In the genomic region with DNA sequence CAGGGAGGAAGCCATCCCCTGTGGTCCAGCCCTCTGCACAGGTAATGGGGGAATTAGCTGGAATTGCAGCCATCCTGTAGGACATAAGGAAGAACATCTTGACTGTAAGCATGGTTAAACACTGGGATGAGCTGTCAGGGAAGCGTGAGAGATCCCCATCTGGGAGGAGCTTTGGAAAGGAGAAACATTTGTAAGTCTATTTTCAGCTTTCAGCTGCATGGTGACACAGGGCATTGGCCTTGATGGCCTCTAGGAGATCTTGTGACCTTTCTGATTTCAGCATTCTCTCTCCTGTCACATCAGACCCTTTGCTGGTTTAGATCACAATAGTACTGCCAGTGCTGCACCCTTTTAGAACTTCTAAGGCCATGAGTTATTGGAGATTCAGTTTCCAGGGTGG, we compare ENCODE assay signal across 16 cellular contexts. TPM values are rescaled to one million over a fixed set of nuclear protein-coding genes. Genes with fewer than 3 reads are reported as not detected.
DNase-seq lines count a peak whose midpoint lies in the region; ATAC-seq, FAIRE-seq and TF ChIP-seq lines count a peak whose summit lies in the region.
"Had no signal": no experiment of that assay in that cellular context is flagged by ENCODE, and none has a peak within 500 bp of the region (broad histone marks: within the 10 kb centered on the region; RNA-seq: fewer than 3 reads in every experiment).

No MANE protein-coding gene starts in this region.

- FAIRE-seq in H54 (lab: Jason Lieb, UNC): no peak
- FAIRE-seq: astrocyte, small intestine had no signal

- peaks cover 26% of the 10 kb centered on the region for H3K4me1 ChIP-seq in cardiac muscle cell (ENCODE audit: low read depth)
- H3K4me1 ChIP-seq in tibial artery: peaks cover 0 to 78% (median 63%) of the 10 kb centered on the region in 4 donors

- H3K27me3 ChIP-seq in cardiac muscle cell: no peaks in the 10 kb centered on the region
- no peaks in the 10 kb centered on the region for H3K27me3 ChIP-seq in tibial artery
- H3K27me3 ChIP-seq: neural progenitor cell had no signal

- peaks cover 57% of the 10 kb centered on the region for H3K4me1 Mint-ChIP-seq in activated naive CD8-positive, alpha-beta T cell treated with anti-CD3 and anti-CD28 coated beads for 36 hours
- peaks cover 72 to 92% of the 10 kb centered on the region in 2 donors for H3K4me1 Mint-ChIP-seq in immature natural killer cell

- H3K27me3 Mint-ChIP-seq in activated naive CD8-positive, alpha-beta T cell treated with anti-CD3 and anti-CD28 coated beads for 36 hours: no peaks in the 10 kb centered on the region
- H3K27me3 Mint-ChIP-seq in immature natural killer cell (ENCODE audit: low read depth in 3 of 3): peaks cover 3 to 5% (median 4%) of the 10 kb centered on the region in 3 donors
- H3K27me3 Mint-ChIP-seq: activated B cell treated with CpG ODN at 0.5 μM for 24 hours had no signal

- H3K9me3 Mint-ChIP-seq in activated naive CD8-positive, alpha-beta T cell treated with anti-CD3 and anti-CD28 coated beads for 36 hours: peaks cover 14% of the 10 kb centered on the region
- peaks cover 10 to 21% (median 17%) of the 10 kb centered on the region in 6 donors for H3K9me3 Mint-ChIP-seq in immature natural killer cell

- no peak for TF ChIP-seq POLR2A in H54 (IDR thresholded peaks at IDR 0.05; ENCODE audit: low read depth, low read length)

- no peaks in the 10 kb centered on the region for H3K36me3 ChIP-seq in cardiac muscle cell
- H3K36me3 ChIP-seq in tibial artery: no peaks in the 10 kb centered on the region
- H3K36me3 ChIP-seq: neural progenitor cell had no signal

- peak overlapping the region; percentile 11 for H3K27ac Mint-ChIP-seq in activated naive CD8-positive, alpha-beta T cell treated with anti-CD3 and anti-CD28 coated beads for 36 hours
- peak overlapping the region; percentile 39 to 84 (median 68) for H3K27ac Mint-ChIP-seq in immature natural killer cell
- H3K27ac Mint-ChIP-seq: activated B cell treated with CpG ODN at 0.5 μM for 24 hours, neural progenitor cell had no signal

- H3K4me3 ChIP-seq in cardiac muscle cell (no peak overlapping the region), tibial artery (no peak overlapping the region)
- H3K4me3 ChIP-seq: neural progenitor cell had no signal

- no peaks in the 10 kb centered on the region for H3K9me3 ChIP-seq in cardiac muscle cell (ENCODE audit: low read depth)
- H3K9me3 ChIP-seq in tibial artery: peaks cover 0 to 11% (median 7%) of the 10 kb centered on the region in 3 donors

- intact Hi-C loops in left cardiac atrium (cut with DNase I): no loop called here
- intact Hi-C loops in tibial artery (cut with DNase I; ENCODE audit: low total_unique reads): no loop called here

- TF ChIP-seq CTCF in cardiac muscle cell (IDR thresholded peaks at IDR 0.05; ENCODE audit: low read depth, low read length) (no peak), tibial artery (IDR thresholded peaks at IDR 0.05) (no peak)

- ATAC-seq in left cardiac atrium: no peak
- ATAC-seq in GM19035 (IDR thresholded peaks at IDR 0.05; ENCODE audit: unreplicated experiment): no peak

- no peak overlapping the region for H3K4me3 Mint-ChIP-seq in activated naive CD8-positive, alpha-beta T cell treated with anti-CD3 and anti-CD28 coated beads for 36 hours
- peak overlapping the region in 1 of 5 donors; percentile 5 for H3K4me3 Mint-ChIP-seq in immature natural killer cell
- H3K4me3 Mint-ChIP-seq: activated B cell treated with CpG ODN at 0.5 μM for 24 hours, neural progenitor cell had no signal

- DNase-seq in cardiac muscle cell (ENCODE audit: low read depth in 1 of 2, low spot score in 1 of 2) (no peak), left cardiac atrium (no peak), immature natural killer cell (no peak), tibial artery (no peak), H54 (ENCODE audit: insufficient read length, low spot score) (no peak), iPS-NIHi11 (ENCODE audit: low spot score) (no peak)
- DNase-seq in activated naive CD8-positive, alpha-beta T cell treated with anti-CD3 and anti-CD28 coated beads for 36 hours: no peak
- DNase-seq: activated B cell treated with CpG ODN at 0.5 μM for 24 hours; activated T-cell treated with anti-CD3 and anti-CD28 coated beads, Interleukin-2, amount 50 U/mL, for 1 hour; NCI-H1092 treated with DMSO at 0.1 percent for 48 hours; OCI-M1; small intestine; SW 1271 had no signal

- peaks cover 33% of the 10 kb centered on the region for H3K36me3 Mint-ChIP-seq in activated naive CD8-positive, alpha-beta T cell treated with anti-CD3 and anti-CD28 coated beads for 36 hours
- peaks cover 13 to 30% (median 26%) of the 10 kb centered on the region in 3 donors for H3K36me3 Mint-ChIP-seq in immature natural killer cell

- peak overlapping the region; percentile 9 for H3K27ac ChIP-seq in cardiac muscle cell
- peak overlapping the region; percentile 72 to 75 for H3K27ac ChIP-seq in tibial artery
- H3K27ac ChIP-seq: neural progenitor cell had no signal

RNA-seq across cellular contexts. Expression of a gene that starts 47.1 kb away (rescaled TPM):
- 40.9 and 53.1 TPM in 2 replicates for total RNA-seq in cardiac muscle cell
- 30.1 and 30.9 TPM in 2 replicates for polyA plus RNA-seq in cardiac muscle cell
- total RNA-seq in left cardiac atrium: 10 to 100 TPM; 28.0 to 47.1 TPM
- 10 to 100 TPM; 28.3 to 32.0 TPM for total RNA-seq in activated naive CD8-positive, alpha-beta T cell treated with anti-CD3 and anti-CD28 coated beads for 36 hours
- polyA plus RNA-seq in immature natural killer cell: 10 to 100 TPM in 1 of 3 donors, 1 to 10 TPM in 2; 4.1 to 12.5 (median 5.6) TPM
